In genomic region chr12:25710149-25710548, GRCh38 we compare ENCODE assay signal across 18 cellular contexts.
DNase-seq lines count a peak whose midpoint lies in the region; TF ChIP-seq lines count a peak whose summit lies in the region.
"Had no signal": no experiment of that assay in that cellular context is flagged by ENCODE, and none has a peak within 500 bp of the region (broad histone marks: within the 10 kb centered on the region; RNA-seq: fewer than 3 reads in every experiment).

No MANE protein-coding gene starts in this region.

- no peak overlapping the region for H3K4me2 ChIP-seq in smooth muscle cell
- H3K4me2 ChIP-seq: BLaER1 treated with 17β-estradiol and CSF1 and Interleukin-3, amounts not matched to agents 10 nM and 100 nM; GM23338 had no signal

- peaks cover 24% of the 10 kb centered on the region for H3K4me1 Mint-ChIP-seq in brain
- H3K4me1 Mint-ChIP-seq: GM23338 had no signal

- H3K9me3 ChIP-seq in smooth muscle cell (replicated peaks; ENCODE audit: low read depth): no peaks in the 10 kb centered on the region

- TF ChIP-seq CTCF in brain (conservative IDR thresholded peaks at IDR 0.05): no peak
- no peak for TF ChIP-seq CTCF in smooth muscle cell (IDR thresholded peaks at IDR 0.05; ENCODE audit: borderline replicate concordance, insufficient read depth, poor library complexity, severe bottlenecking)

- peaks cover 15% of the 10 kb centered on the region for H3K4me1 ChIP-seq in smooth muscle cell (ENCODE audit: low read depth)

- WGBS in smooth muscle cell (ENCODE audit: low lambda C conversion rate): 95% methylated on average over 1 of the region's 1 CpG

- H3K27ac Mint-ChIP-seq in brain: peak overlapping the region in 3 of 5 experiments; percentile 76 to 83 (median 79)
- H3K27ac Mint-ChIP-seq: B cell; CD8-positive, alpha-beta T cell; GM23338 had no signal

- in situ Hi-C loops in G401 (cut with HindIII; ENCODE audit: low sequenced_read_pairs): no loop called here

- peak overlapping the region; percentile 5 for H2AFZ ChIP-seq in smooth muscle cell (ENCODE audit: low read depth)
- H2AFZ ChIP-seq: GM23338 had no signal

- no peaks in the 10 kb centered on the region for H3K36me3 ChIP-seq in smooth muscle cell (ENCODE audit: low read depth)

- no peaks in the 10 kb centered on the region for H3K27me3 Mint-ChIP-seq in brain
- H3K27me3 Mint-ChIP-seq: B cell had no signal

- H3K27ac ChIP-seq in smooth muscle cell (ENCODE audit: low read depth): peak overlapping the region; percentile 63

- H3K9ac ChIP-seq in smooth muscle cell (ENCODE audit: low read depth): no peak overlapping the region
- H3K9ac ChIP-seq: BLaER1 treated with 17β-estradiol and CSF1 and Interleukin-3, amounts not matched to agents 10 nM and 100 nM had no signal

- no peaks in the 10 kb centered on the region for H3K36me3 Mint-ChIP-seq in brain
- H3K36me3 Mint-ChIP-seq: CD8-positive, alpha-beta T cell had no signal

- H3K9me3 Mint-ChIP-seq in brain: peaks cover 18 to 30% (median 19%) of the 10 kb centered on the region in 5 experiments

- no peak overlapping the region for H3K4me3 Mint-ChIP-seq in brain
- H3K4me3 Mint-ChIP-seq: B cell; CD8-positive, alpha-beta T cell; GM23338 had no signal

- no peaks in the 10 kb centered on the region for H4K20me1 ChIP-seq in smooth muscle cell (ENCODE audit: low read depth)
- H4K20me1 ChIP-seq: BLaER1 treated with 17β-estradiol and CSF1 and Interleukin-3, amounts not matched to agents 10 nM and 100 nM had no signal

- no peaks in the 10 kb centered on the region for H3K27me3 ChIP-seq in smooth muscle cell (ENCODE audit: low read depth)
- H3K27me3 ChIP-seq: BLaER1 treated with 17β-estradiol and CSF1 and Interleukin-3, amounts not matched to agents 10 nM and 100 nM had no signal

- no peaks in the 10 kb centered on the region for H3K79me2 ChIP-seq in smooth muscle cell (ENCODE audit: low read depth)

- no peaks in the 10 kb centered on the region for H3F3A ChIP-seq in smooth muscle cell (ENCODE audit: low read depth)

- DNase-seq in G401 (ENCODE audit: low spot score): peak; percentile 12
- peak; percentile 58 for DNase-seq in fibroblast of peridontal ligament (ENCODE audit: extremely low read depth)
- no peak for DNase-seq in smooth muscle cell (lab: John Stamatoyannopoulos, UW; ENCODE audit: unreplicated experiment)
- no peak for DNase-seq in NCI-H1048 (lab: John Stamatoyannopoulos, UW)
- DNase-seq in NCI-H1092 treated with DMSO at 0.1 percent for 48 hours (lab: John Stamatoyannopoulos, UW): no peak
- no peak for DNase-seq in stimulated activated naive CD4-positive, alpha-beta T cell treated with Interleukin-2 at 50 U/mL for 16 hours (lab: John Stamatoyannopoulos, UW)
- DNase-seq: 8988T; CD8-positive, alpha-beta T cell; COR-L47; DMS 273 treated with DMSO at 0.1 percent for 48 hours; DMS53; DND-41; EL; HCEC 1CT had no signal

- no peak overlapping the region for H3K4me3 ChIP-seq in smooth muscle cell
- H3K4me3 ChIP-seq: BLaER1 treated with 17β-estradiol and CSF1 and Interleukin-3, amounts not matched to agents 10 nM and 100 nM; GM23338 had no signal

Comparison
In these comparisons a context has a peak if more than half of its experiments do, and no peak if none do; other contexts are left out.
1. DNase-seq: peak in G401 (single experiment) and fibroblast of peridontal ligament (single experiment); none in smooth muscle cell (single experiment), NCI-H1048 (single experiment), NCI-H1092 treated with DMSO at 0.1 percent for 48 hours (single experiment) and stimulated activated naive CD4-positive, alpha-beta T cell treated with Interleukin-2 at 50 U/mL for 16 hours (single experiment).